Comparison of ENCODE assay signal across 8 cellular contexts in genomic region chr1:149888160-149888998, GRCh38. TPM values are rescaled to one million over a fixed set of nuclear protein-coding genes. Genes with fewer than 3 reads are reported as not detected.
DNase-seq lines count a peak whose midpoint lies in the region; ATAC-seq, FAIRE-seq and TF ChIP-seq lines count a peak whose summit lies in the region.

No MANE protein-coding gene starts in this region.

- FAIRE-seq in RCC 7860 (lab: Jason Lieb, UNC), result no peak

- no peak for TF ChIP-seq EP300 in stomach (IDR thresholded peaks at IDR 0.05)

- H3K36me3 Mint-ChIP-seq in Caco-2 (ENCODE audit: insufficient read depth, unreplicated experiment) (peaks cover 5% of the 10 kb centered on the region), nephron progenitor cell (ENCODE audit: low read depth) (no peaks in the 10 kb centered on the region)
- no peaks in the 10 kb centered on the region for H3K36me3 Mint-ChIP-seq in activated T-helper 1 cell treated with anti-CD3 and anti-CD28 coated beads, Interleukin-12 subunit alpha, Interleukin-12 subunit beta, Interleukin-2, Interleukin-4 antibody, amounts not matched to agents 30 ng/mL and 10 ng/mL and 1 ng/mL, durations not matched to agents 14 hours and 24 hours and 36 hours (ENCODE audit: low read depth)

- no peaks in the 10 kb centered on the region for H3K79me2 ChIP-seq in Karpas-422 (ENCODE audit: low read length)

- POLR2A ChIA-PET in Caco-2 (lab: Charles Lee), result interaction anchor here (0.5 to 4.1 kb wide), 17 partner anchors 12 to 299 kb away, joined by 3 to 30 read pairs (median 6); partner anchors contain the start of genes BOLA1, OTUD7B, SF3B4 and VPS45

- TF ChIP-seq CTCF in Caco-2 (IDR thresholded peaks at IDR 0.05; ENCODE audit: insufficient read depth in 1 of 2, low read depth in 1 of 2, low read length in 1 of 2, severe bottlenecking in 1 of 2, unreplicated experiment in 1 of 2) (peak; percentile 62 to 74), fibroblast of the aortic adventitia (IDR thresholded peaks at IDR 0.05; ENCODE audit: insufficient read depth, low read length) (peak; percentile 59), nephron progenitor cell (IDR thresholded peaks at IDR 0.05) (peak; percentile 58), stomach (IDR thresholded peaks at IDR 0.05) (peak in 5 of 7 experiments; percentile 24 to 69 (median 62))

- H3K9ac ChIP-seq in Karpas-422 (ENCODE audit: low read length), result no peak overlapping the region

- H3K4me3 ChIP-seq in Caco-2 (ENCODE audit: low read depth, low read length) (peak overlapping the region; percentile 46), Karpas-422 (ENCODE audit: low read length) (peak overlapping the region; percentile 16; the same call in 1 of the 2 replicates), fibroblast of the aortic adventitia (ENCODE audit: low read depth, low read length) (peak overlapping the region; percentile 67), stomach (peak overlapping the region; percentile 48 to 74 (median 58))

- intact Hi-C loops in Caco-2 (cut with micrococcal nuclease; ENCODE audit: unreplicated experiment), result loop anchor here (1.0 kb wide), 4 partner anchors 40 to 299 kb away; no protein-coding TSS in a partner anchor
- intact Hi-C loops in activated T-helper 1 cell treated with anti-CD3 and anti-CD28 coated beads, Interleukin-12 subunit alpha, Interleukin-12 subunit beta, Interleukin-2, Interleukin-4 antibody, amounts not matched to agents 30 ng/mL and 10 ng/mL and 1 ng/mL, durations not matched to agents 14 hours and 24 hours and 36 hours (cut with micrococcal nuclease), result loop anchor here (2.0 kb wide), 1 partner anchor 162 kb away; no protein-coding TSS in a partner anchor
- intact Hi-C loops in stomach (cut with DNase I; ENCODE audit: low total_unique reads), result no loop called here

- H3K27me3 ChIP-seq in Caco-2 (replicated peaks; ENCODE audit: control insufficient read depth, insufficient read depth, low read length) (no peaks in the 10 kb centered on the region), Karpas-422 (ENCODE audit: low read length) (no peaks in the 10 kb centered on the region), stomach (no peaks in the 10 kb centered on the region)

- H3K4me2 ChIP-seq in Karpas-422 (ENCODE audit: low read depth, low read length, poor library complexity, severe bottlenecking), result peak overlapping the region; percentile 32

- H3K27me3 Mint-ChIP-seq in Caco-2 (ENCODE audit: insufficient read depth, unreplicated experiment) (no peaks in the 10 kb centered on the region), nephron progenitor cell (ENCODE audit: low read depth, poor library complexity) (peaks cover 4% of the 10 kb centered on the region)
- H3K27me3 Mint-ChIP-seq in activated T-helper 1 cell treated with anti-CD3 and anti-CD28 coated beads, Interleukin-12 subunit alpha, Interleukin-12 subunit beta, Interleukin-2, Interleukin-4 antibody, amounts not matched to agents 30 ng/mL and 10 ng/mL and 1 ng/mL, durations not matched to agents 14 hours and 24 hours and 36 hours (ENCODE audit: insufficient read depth), result no peaks in the 10 kb centered on the region

- H3K9me3 ChIP-seq in Caco-2 (no peaks in the 10 kb centered on the region), Karpas-422 (ENCODE audit: low read length) (no peaks in the 10 kb centered on the region), stomach (no peaks in the 10 kb centered on the region)

- TSS peak; percentile 33 for BruUV-seq in Caco-2 (replicated peaks; lab: Mats Ljungman, UMichigan)

- DNase-seq in Caco-2, result peak; percentile 87 to 91
- DNase-seq in Karpas-422, result peak; percentile 74
- peak; percentile 78 for DNase-seq in RCC 7860 (ENCODE audit: low spot score)
- peak; percentile 67 for DNase-seq in activated T-helper 1 cell treated with anti-CD3 and anti-CD28 coated beads, Interleukin-12 subunit alpha, Interleukin-12 subunit beta, Interleukin-2, Interleukin-4 antibody, amounts not matched to agents 30 ng/mL and 10 ng/mL and 1 ng/mL, durations not matched to agents 14 hours and 24 hours and 36 hours (ENCODE audit: low spot score)
- peak; percentile 91 for DNase-seq in fibroblast of the aortic adventitia (ENCODE audit: low read depth)
- DNase-seq in nephron progenitor cell, result peak; percentile 81
- peak; percentile 77 for DNase-seq in stomach

- H3K27ac ChIP-seq in Karpas-422 (ENCODE audit: low read length) (no peak overlapping the region), stomach (peak overlapping the region; percentile 94 to 100 (median 100))

- ATAC-seq in GM21619 (IDR thresholded peaks at IDR 0.05; ENCODE audit: unreplicated experiment), result peak; percentile 26

- H3K4me3 Mint-ChIP-seq in Caco-2 (ENCODE audit: unreplicated experiment) (no peak overlapping the region), nephron progenitor cell (no peak overlapping the region)
- H3K4me3 Mint-ChIP-seq in activated T-helper 1 cell treated with anti-CD3 and anti-CD28 coated beads, Interleukin-12 subunit alpha, Interleukin-12 subunit beta, Interleukin-2, Interleukin-4 antibody, amounts not matched to agents 30 ng/mL and 10 ng/mL and 1 ng/mL, durations not matched to agents 14 hours and 24 hours and 36 hours, result no peak overlapping the region

- H2AFZ ChIP-seq in Karpas-422 (ENCODE audit: low read length), result peak overlapping the region; percentile 63; the same call in 1 of the 2 replicates

- TF ChIP-seq POLR2A in stomach (IDR thresholded peaks at IDR 0.05), result peak in 2 of 4 donors; percentile 31 to 78

- no peaks in the 10 kb centered on the region for H3K36me3 ChIP-seq in Caco-2 (ENCODE audit: control insufficient read depth, insufficient read depth, low read length)
- no peaks in the 10 kb centered on the region; the same call in 1 of the 2 replicates for H3K36me3 ChIP-seq in Karpas-422 (ENCODE audit: insufficient read depth, low read length)
- no peaks in the 10 kb centered on the region for H3K36me3 ChIP-seq in stomach

- H4K20me1 ChIP-seq in Karpas-422 (ENCODE audit: insufficient read depth, low read depth, low read length), result no peaks in the 10 kb centered on the region

- CTCF ChIA-PET in Caco-2 (lab: Charles Lee), result interaction anchor here (1.0 to 1.8 kb wide), 8 partner anchors 14 to 299 kb away, joined by 3 to 9 read pairs (median 4); no protein-coding TSS in a partner anchor

- H3K4me1 Mint-ChIP-seq in Caco-2 (ENCODE audit: low read depth, unreplicated experiment) (no peaks in the 10 kb centered on the region), nephron progenitor cell (peaks cover 5% of the 10 kb centered on the region)
- H3K4me1 Mint-ChIP-seq in activated T-helper 1 cell treated with anti-CD3 and anti-CD28 coated beads, Interleukin-12 subunit alpha, Interleukin-12 subunit beta, Interleukin-2, Interleukin-4 antibody, amounts not matched to agents 30 ng/mL and 10 ng/mL and 1 ng/mL, durations not matched to agents 14 hours and 24 hours and 36 hours (ENCODE audit: low read depth), result peaks cover 4% of the 10 kb centered on the region

- H3K9me3 Mint-ChIP-seq in Caco-2 (ENCODE audit: unreplicated experiment) (no peaks in the 10 kb centered on the region), nephron progenitor cell (no peaks in the 10 kb centered on the region)
- no peaks in the 10 kb centered on the region for H3K9me3 Mint-ChIP-seq in activated T-helper 1 cell treated with anti-CD3 and anti-CD28 coated beads, Interleukin-12 subunit alpha, Interleukin-12 subunit beta, Interleukin-2, Interleukin-4 antibody, amounts not matched to agents 30 ng/mL and 10 ng/mL and 1 ng/mL, durations not matched to agents 14 hours and 24 hours and 36 hours

- WGBS in stomach, 5 donors, result 3 to 4% (median 4%) methylated on average over 28 of the region's 28 CpGs

- peaks cover 13% of the 10 kb centered on the region for H3K4me1 ChIP-seq in Caco-2
- peaks cover 36% of the 10 kb centered on the region for H3K4me1 ChIP-seq in Karpas-422 (ENCODE audit: low read length)
- H3K4me1 ChIP-seq in stomach, result peaks cover 18 to 30% (median 25%) of the 10 kb centered on the region in 4 donors

- no peaks in the 10 kb centered on the region for H3K9me2 ChIP-seq in Karpas-422 (replicated peaks; ENCODE audit: insufficient read depth, low read length)

- no peak overlapping the region for H3K27ac Mint-ChIP-seq in Caco-2 (ENCODE audit: unreplicated experiment)
- H3K27ac Mint-ChIP-seq in activated T-helper 1 cell treated with anti-CD3 and anti-CD28 coated beads, Interleukin-12 subunit alpha, Interleukin-12 subunit beta, Interleukin-2, Interleukin-4 antibody, amounts not matched to agents 30 ng/mL and 10 ng/mL and 1 ng/mL, durations not matched to agents 14 hours and 24 hours and 36 hours, result no peak overlapping the region
- H3K27ac Mint-ChIP-seq in nephron progenitor cell, result no peak overlapping the region

RNA-seq across cellular contexts. Expression of gene BOLA1, which starts 11.0 kb away (rescaled TPM):
- total RNA-seq in Caco-2 (2022) (22.7 and 22.9 TPM in 2 replicates), fibroblast of the aortic adventitia (ENCODE audit: low replicate concordance) (7.0 and 9.4 TPM in 2 replicates), stomach (10 to 100 TPM in 4 of 5 donors, 1 to 10 TPM in 1; 2.9 to 48.4 (median 13.8) TPM)
- total RNA-seq in Karpas-422 (2014; rRNA removed; shearing (Covaris generic); ENCODE audit: low replicate concordance), result 0.47 and 1.2 TPM in 2 replicates
- 23.9 and 24.3 TPM in 2 replicates for total RNA-seq in activated T-helper 1 cell treated with anti-CD3 and anti-CD28 coated beads, Interleukin-12 subunit alpha, Interleukin-12 subunit beta, Interleukin-2, Interleukin-4 antibody, amounts not matched to agents 30 ng/mL and 10 ng/mL and 1 ng/mL, durations not matched to agents 14 hours and 24 hours and 36 hours
- 10 to 100 TPM; 31.0 to 48.7 (median 32.9) TPM for polyA plus RNA-seq in stomach

RNA-seq across cellular contexts. Expression of gene SV2A, which starts 29.3 kb away (rescaled TPM):
- total RNA-seq in Caco-2 (2022) (4.7 TPM in 2 replicates), fibroblast of the aortic adventitia (ENCODE audit: low replicate concordance) (17.4 and 25.0 TPM in 2 replicates), stomach (1 to 10 TPM in 3 of 5 donors, under 1 TPM in 1, not detected in 1; 0.58 to 4.6 (median 2.3) TPM)
- not detected in 2 replicates for total RNA-seq in Karpas-422 (2014; rRNA removed; shearing (Covaris generic); ENCODE audit: low replicate concordance)
- 17.3 and 18.6 TPM in 2 replicates for total RNA-seq in activated T-helper 1 cell treated with anti-CD3 and anti-CD28 coated beads, Interleukin-12 subunit alpha, Interleukin-12 subunit beta, Interleukin-2, Interleukin-4 antibody, amounts not matched to agents 30 ng/mL and 10 ng/mL and 1 ng/mL, durations not matched to agents 14 hours and 24 hours and 36 hours
- polyA plus RNA-seq in stomach, result 1 to 10 TPM in 1 of 3 donors, under 1 TPM in 2; 0.46 to 1.4 (median 1.00) TPM

RNA-seq across cellular contexts. Expression of gene SF3B4, which starts 39.2 kb away (rescaled TPM):
- 103 and 104 TPM in 2 replicates for total RNA-seq in Caco-2 (2022)
- total RNA-seq in Karpas-422 (2014; rRNA removed; shearing (Covaris generic); ENCODE audit: low replicate concordance), result 10.9 and 18.8 TPM in 2 replicates
- 125 and 136 TPM in 2 replicates for total RNA-seq in activated T-helper 1 cell treated with anti-CD3 and anti-CD28 coated beads, Interleukin-12 subunit alpha, Interleukin-12 subunit beta, Interleukin-2, Interleukin-4 antibody, amounts not matched to agents 30 ng/mL and 10 ng/mL and 1 ng/mL, durations not matched to agents 14 hours and 24 hours and 36 hours
- 2.8 and 24.9 TPM in 2 replicates for total RNA-seq in fibroblast of the aortic adventitia (ENCODE audit: low replicate concordance)
- total RNA-seq in stomach, result 10 to 100 TPM in 4 of 5 donors, 1 to 10 TPM in 1; 9.4 to 36.5 (median 19.3) TPM
- polyA plus RNA-seq in stomach, result 10 to 100 TPM; 23.3 to 31.7 (median 30.5) TPM

RNA-seq across cellular contexts. Expression of gene MTMR11, which starts 48.3 kb away (rescaled TPM):
- total RNA-seq in Caco-2 (2022), result 2.2 and 2.3 TPM in 2 replicates
- not detected in 2 replicates for total RNA-seq in Karpas-422 (2014; rRNA removed; shearing (Covaris generic); ENCODE audit: low replicate concordance)
- 5.6 and 8.5 TPM in 2 replicates for total RNA-seq in activated T-helper 1 cell treated with anti-CD3 and anti-CD28 coated beads, Interleukin-12 subunit alpha, Interleukin-12 subunit beta, Interleukin-2, Interleukin-4 antibody, amounts not matched to agents 30 ng/mL and 10 ng/mL and 1 ng/mL, durations not matched to agents 14 hours and 24 hours and 36 hours
- total RNA-seq in fibroblast of the aortic adventitia (ENCODE audit: low replicate concordance), result 7.3 and 22.1 TPM in 2 replicates
- 100 to 1,000 TPM in 1 of 5 donors, 10 to 100 TPM in 2, 1 to 10 TPM in 2; 3.6 to 169 (median 22.2) TPM for total RNA-seq in stomach
- 1 to 10 TPM; 3.5 to 6.9 (median 6.4) TPM for polyA plus RNA-seq in stomach

Comparison
In these comparisons a context has a peak if more than half of its experiments do, and no peak if none do; other contexts are left out.
1. H3K4me3 ChIP-seq: peak in every context shown above with its lines; median percentile 67 in fibroblast of the aortic adventitia; 58 in stomach; 46 in Caco-2; 16 in Karpas-422.